1 cellular context compared by ENCODE assay signal in the genomic region with DNA sequence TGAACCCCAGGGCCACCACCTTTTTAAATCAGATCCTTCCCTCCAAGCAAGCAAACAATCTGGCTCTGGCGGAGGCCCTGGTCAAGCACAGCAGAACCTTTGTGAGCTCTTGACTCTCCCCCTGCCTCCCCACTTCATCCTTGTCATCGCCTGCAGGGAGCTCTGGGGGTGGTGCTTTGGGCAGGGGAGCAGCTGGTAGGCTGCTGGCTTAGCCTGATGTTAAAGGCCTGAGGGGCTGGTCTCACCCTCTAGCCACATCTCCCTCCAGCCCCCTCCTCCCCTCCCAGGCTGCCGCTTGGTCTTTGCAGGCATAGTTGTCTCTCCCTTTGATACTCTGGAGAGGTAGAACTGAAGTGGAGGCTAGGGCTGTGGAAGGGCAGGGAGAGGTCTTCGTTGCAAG.
TF ChIP-seq lines count a peak whose summit lies in the region.

No MANE protein-coding gene starts in this region.

TF ChIP-seq in GM23338, 12 proteins besides CTCF, POLR2A, EP300 and RAD21:
- TF ChIP-seq ZNF331 (CRISPR knock-in tag; IDR thresholded peaks at IDR 0.05; ENCODE audit: low read depth) (no peak), JUNB (IDR thresholded peaks at IDR 0.05; ENCODE audit: unreplicated experiment) (no peak), NANOG (IDR thresholded peaks at IDR 0.05; ENCODE audit: borderline replicate concordance) (no peak), EZH2 (IDR thresholded peaks at IDR 0.05; ENCODE audit: low read depth, unreplicated experiment) (no peak), POLR2AphosphoS5 (IDR thresholded peaks at IDR 0.05; ENCODE audit: low read depth) (no peak), ZNF114 (CRISPR knock-in tag; IDR thresholded peaks at IDR 0.05) (no peak), STAT1 (IDR thresholded peaks at IDR 0.05; ENCODE audit: unreplicated experiment) (no peak), EZH2phosphoT487 (IDR thresholded peaks at IDR 0.05; ENCODE audit: unreplicated experiment) (no peak), CREB1 (CRISPR knock-in tag; IDR thresholded peaks at IDR 0.05; ENCODE audit: low read depth) (no peak)
- TF ChIP-seq, protein P1, sequence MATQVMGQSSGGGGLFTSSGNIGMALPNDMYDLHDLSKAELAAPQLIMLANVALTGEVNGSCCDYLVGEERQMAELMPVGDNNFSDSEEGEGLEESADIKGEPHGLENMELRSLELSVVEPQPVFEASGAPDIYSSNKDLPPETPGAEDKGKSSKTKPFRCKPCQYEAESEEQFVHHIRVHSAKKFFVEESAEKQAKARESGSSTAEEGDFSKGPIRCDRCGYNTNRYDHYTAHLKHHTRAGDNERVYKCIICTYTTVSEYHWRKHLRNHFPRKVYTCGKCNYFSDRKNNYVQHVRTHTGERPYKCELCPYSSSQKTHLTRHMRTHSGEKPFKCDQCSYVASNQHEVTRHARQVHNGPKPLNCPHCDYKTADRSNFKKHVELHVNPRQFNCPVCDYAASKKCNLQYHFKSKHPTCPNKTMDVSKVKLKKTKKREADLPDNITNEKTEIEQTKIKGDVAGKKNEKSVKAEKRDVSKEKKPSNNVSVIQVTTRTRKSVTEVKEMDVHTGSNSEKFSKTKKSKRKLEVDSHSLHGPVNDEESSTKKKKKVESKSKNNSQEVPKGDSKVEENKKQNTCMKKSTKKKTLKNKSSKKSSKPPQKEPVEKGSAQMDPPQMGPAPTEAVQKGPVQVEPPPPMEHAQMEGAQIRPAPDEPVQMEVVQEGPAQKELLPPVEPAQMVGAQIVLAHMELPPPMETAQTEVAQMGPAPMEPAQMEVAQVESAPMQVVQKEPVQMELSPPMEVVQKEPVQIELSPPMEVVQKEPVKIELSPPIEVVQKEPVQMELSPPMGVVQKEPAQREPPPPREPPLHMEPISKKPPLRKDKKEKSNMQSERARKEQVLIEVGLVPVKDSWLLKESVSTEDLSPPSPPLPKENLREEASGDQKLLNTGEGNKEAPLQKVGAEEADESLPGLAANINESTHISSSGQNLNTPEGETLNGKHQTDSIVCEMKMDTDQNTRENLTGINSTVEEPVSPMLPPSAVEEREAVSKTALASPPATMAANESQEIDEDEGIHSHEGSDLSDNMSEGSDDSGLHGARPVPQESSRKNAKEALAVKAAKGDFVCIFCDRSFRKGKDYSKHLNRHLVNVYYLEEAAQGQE (IDR thresholded peaks at IDR 0.05; ENCODE audit: unreplicated experiment), result no peak
- TF ChIP-seq, protein P2, sequence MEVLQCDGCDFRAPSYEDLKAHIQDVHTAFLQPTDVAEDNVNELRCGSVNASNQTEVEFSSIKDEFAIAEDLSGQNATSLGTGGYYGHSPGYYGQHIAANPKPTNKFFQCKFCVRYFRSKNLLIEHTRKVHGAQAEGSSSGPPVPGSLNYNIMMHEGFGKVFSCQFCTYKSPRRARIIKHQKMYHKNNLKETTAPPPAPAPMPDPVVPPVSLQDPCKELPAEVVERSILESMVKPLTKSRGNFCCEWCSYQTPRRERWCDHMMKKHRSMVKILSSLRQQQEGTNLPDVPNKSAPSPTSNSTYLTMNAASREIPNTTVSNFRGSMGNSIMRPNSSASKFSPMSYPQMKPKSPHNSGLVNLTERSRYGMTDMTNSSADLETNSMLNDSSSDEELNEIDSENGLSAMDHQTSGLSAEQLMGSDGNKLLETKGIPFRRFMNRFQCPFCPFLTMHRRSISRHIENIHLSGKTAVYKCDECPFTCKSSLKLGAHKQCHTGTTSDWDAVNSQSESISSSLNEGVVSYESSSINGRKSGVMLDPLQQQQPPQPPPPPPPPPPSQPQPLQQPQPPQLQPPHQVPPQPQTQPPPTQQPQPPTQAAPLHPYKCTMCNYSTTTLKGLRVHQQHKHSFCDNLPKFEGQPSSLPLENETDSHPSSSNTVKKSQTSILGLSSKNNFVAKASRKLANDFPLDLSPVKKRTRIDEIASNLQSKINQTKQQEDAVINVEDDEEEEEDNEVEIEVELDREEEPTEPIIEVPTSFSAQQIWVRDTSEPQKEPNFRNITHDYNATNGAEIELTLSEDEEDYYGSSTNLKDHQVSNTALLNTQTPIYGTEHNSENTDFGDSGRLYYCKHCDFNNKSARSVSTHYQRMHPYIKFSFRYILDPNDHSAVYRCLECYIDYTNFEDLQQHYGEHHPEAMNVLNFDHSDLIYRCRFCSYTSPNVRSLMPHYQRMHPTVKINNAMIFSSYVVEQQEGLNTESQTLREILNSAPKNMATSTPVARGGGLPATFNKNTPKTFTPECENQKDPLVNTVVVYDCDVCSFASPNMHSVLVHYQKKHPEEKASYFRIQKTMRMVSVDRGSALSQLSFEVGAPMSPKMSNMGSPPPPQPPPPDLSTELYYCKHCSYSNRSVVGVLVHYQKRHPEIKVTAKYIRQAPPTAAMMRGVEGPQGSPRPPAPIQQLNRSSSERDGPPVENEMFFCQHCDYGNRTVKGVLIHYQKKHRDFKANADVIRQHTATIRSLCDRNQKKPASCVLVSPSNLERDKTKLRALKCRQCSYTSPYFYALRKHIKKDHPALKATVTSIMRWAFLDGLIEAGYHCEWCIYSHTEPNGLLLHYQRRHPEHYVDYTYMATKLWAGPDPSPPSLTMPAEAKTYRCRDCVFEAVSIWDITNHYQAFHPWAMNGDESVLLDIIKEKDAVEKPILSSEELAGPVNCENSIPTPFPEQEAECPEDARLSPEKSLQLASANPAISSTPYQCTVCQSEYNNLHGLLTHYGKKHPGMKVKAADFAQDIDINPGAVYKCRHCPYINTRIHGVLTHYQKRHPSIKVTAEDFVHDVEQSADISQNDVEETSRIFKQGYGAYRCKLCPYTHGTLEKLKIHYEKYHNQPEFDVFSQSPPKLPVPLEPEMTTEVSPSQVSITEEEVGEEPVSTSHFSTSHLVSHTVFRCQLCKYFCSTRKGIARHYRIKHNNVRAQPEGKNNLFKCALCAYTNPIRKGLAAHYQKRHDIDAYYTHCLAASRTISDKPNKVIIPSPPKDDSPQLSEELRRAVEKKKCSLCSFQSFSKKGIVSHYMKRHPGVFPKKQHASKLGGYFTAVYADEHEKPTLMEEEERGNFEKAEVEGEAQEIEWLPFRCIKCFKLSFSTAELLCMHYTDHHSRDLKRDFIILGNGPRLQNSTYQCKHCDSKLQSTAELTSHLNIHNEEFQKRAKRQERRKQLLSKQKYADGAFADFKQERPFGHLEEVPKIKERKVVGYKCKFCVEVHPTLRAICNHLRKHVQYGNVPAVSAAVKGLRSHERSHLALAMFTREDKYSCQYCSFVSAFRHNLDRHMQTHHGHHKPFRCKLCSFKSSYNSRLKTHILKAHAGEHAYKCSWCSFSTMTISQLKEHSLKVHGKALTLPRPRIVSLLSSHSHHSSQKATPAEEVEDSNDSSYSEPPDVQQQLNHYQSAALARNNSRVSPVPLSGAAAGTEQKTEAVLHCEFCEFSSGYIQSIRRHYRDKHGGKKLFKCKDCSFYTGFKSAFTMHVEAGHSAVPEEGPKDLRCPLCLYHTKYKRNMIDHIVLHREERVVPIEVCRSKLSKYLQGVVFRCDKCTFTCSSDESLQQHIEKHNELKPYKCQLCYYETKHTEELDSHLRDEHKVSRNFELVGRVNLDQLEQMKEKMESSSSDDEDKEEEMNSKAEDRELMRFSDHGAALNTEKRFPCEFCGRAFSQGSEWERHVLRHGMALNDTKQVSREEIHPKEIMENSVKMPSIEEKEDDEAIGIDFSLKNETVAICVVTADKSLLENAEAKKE (CRISPR knock-in tag; IDR thresholded peaks at IDR 0.05), result no peak
- TF ChIP-seq, protein P3, sequence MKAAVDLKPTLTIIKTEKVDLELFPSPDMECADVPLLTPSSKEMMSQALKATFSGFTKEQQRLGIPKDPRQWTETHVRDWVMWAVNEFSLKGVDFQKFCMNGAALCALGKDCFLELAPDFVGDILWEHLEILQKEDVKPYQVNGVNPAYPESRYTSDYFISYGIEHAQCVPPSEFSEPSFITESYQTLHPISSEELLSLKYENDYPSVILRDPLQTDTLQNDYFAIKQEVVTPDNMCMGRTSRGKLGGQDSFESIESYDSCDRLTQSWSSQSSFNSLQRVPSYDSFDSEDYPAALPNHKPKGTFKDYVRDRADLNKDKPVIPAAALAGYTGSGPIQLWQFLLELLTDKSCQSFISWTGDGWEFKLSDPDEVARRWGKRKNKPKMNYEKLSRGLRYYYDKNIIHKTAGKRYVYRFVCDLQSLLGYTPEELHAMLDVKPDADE (IDR thresholded peaks at IDR 0.05), result no peak
